ENCODE assay signal across 8 cellular contexts in genomic region chr2:98468621-98469236, GRCh38.
DNase-seq lines count a peak whose midpoint lies in the region; ATAC-seq lines count a peak whose summit lies in the region.

No MANE protein-coding gene starts in this region.

- peaks cover 16% of the 10 kb centered on the region for H3K36me3 Mint-ChIP-seq in activated T-cell treated with anti-CD3 and anti-CD28 coated beads, Interleukin-2, amount 50 U/mL, for 24 hours (ENCODE audit: low read depth)

- DNase-seq in SIG-M5 treated with dmso at 0.1 percent for 504 hours (lab: John Stamatoyannopoulos, UW; ENCODE audit: unreplicated experiment) (peak; percentile 29), SIG-M5 (lab: John Stamatoyannopoulos, UW) (no peak), NCI-H2196 (lab: John Stamatoyannopoulos, UW; ENCODE audit: unreplicated experiment) (no peak), retina (no peak), GDM1 (lab: John Stamatoyannopoulos, UW) (no peak)
- peak; percentile 60 for DNase-seq in activated T-cell treated with anti-CD3 and anti-CD28 coated beads, Interleukin-2, amount 50 U/mL, for 24 hours
- peak; percentile 70 to 71 for DNase-seq in stimulated activated CD8-positive, alpha-beta memory T cell treated with anti-CD3 and anti-CD28 coated beads, Interleukin-15, amount 100 ng/mL, for 48 hours (ENCODE audit: low read depth in 2 of 2)

- H3K9me3 Mint-ChIP-seq in activated T-cell treated with anti-CD3 and anti-CD28 coated beads, Interleukin-2, amount 50 U/mL, for 24 hours = no peaks in the 10 kb centered on the region

- peak overlapping the region; percentile 42 for H3K4me3 Mint-ChIP-seq in activated T-cell treated with anti-CD3 and anti-CD28 coated beads, Interleukin-2, amount 50 U/mL, for 24 hours

- no peaks in the 10 kb centered on the region for H3K27me3 Mint-ChIP-seq in activated T-cell treated with anti-CD3 and anti-CD28 coated beads, Interleukin-2, amount 50 U/mL, for 24 hours

- peaks cover 93% of the 10 kb centered on the region for H3K4me1 Mint-ChIP-seq in activated T-cell treated with anti-CD3 and anti-CD28 coated beads, Interleukin-2, amount 50 U/mL, for 24 hours (ENCODE audit: low read depth)

- peak overlapping the region; percentile 93 for H3K27ac Mint-ChIP-seq in activated T-cell treated with anti-CD3 and anti-CD28 coated beads, Interleukin-2, amount 50 U/mL, for 24 hours

- peak; percentile 28 for ATAC-seq in HG03139 (IDR thresholded peaks at IDR 0.05; ENCODE audit: unreplicated experiment)

Comparison
In these comparisons a context has a peak if more than half of its experiments do, and no peak if none do; other contexts are left out.
1. DNase-seq: peak in SIG-M5 treated with dmso at 0.1 percent for 504 hours (single experiment), activated T-cell treated with anti-CD3 and anti-CD28 coated beads, Interleukin-2, amount 50 U/mL, for 24 hours (single experiment) and stimulated activated CD8-positive, alpha-beta memory T cell treated with anti-CD3 and anti-CD28 coated beads, Interleukin-15, amount 100 ng/mL, for 48 hours (2 of 2); none in SIG-M5 (single experiment), NCI-H2196 (single experiment), retina (single experiment) and GDM1 (single experiment).